Comparison of ENCODE assay signal across 14 cellular contexts in the genomic region with DNA sequence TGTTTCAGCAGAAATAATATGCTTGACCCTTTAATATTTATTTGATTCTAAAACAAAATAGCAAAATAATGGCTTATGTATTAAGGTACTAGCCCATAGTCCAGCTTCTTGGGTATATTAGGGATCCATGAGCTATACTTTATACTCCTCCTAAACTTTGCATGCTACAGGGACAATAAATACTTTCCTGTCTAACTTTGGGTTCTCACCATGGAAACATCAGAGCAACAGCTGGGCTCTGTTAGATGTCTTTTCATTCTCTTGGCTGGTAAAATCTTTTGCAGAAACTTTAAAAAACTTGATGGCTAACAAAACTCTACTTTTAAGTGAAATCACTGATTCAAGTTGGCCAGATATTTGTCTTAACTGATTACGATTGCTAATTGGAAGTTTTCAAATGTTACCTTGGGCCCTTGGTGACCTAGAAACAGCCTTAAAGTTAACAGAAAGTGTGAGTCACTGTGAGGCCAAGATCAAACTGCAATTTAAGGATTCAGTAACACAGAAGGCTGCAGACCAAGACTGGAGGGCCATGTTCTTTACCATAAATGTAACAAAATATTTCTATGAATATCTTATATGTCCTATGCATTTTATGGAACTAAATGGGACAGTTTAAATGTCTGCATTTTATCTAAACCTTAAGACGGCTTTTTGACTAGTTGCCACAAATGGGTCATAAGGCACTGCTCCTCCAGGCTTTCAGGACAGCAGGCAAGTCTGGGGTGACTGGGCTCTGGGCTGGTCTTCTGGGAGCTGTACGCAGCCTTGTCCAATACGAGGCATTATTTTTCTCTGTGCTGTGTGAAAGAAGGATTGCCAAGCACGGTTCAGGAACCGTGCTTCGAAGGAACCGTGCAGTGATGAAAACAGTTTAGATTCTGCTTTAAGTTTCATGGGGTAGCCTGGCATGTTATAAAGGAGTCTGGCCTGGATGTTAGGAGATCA.
"Had no signal": no experiment of that assay in that cellular context is flagged by ENCODE, and none has a peak within 500 bp of the region (broad histone marks: within the 10 kb centered on the region; RNA-seq: fewer than 3 reads in every experiment).

No MANE protein-coding gene starts in this region.

- H3K36me3 Mint-ChIP-seq: activated naive CD8-positive, alpha-beta T cell treated with anti-CD3 and anti-CD28 coated beads, Interleukin-2, amount 10 ng/mL, durations not matched to agents 7 days and 5 days; natural killer cell treated with Interleukin-12 subunit alpha and Interleukin-12 subunit beta and Interleukin-15 and Interleukin-18, amount 100 ng/mL, for 72 hours had no signal

- H3K27ac ChIP-seq: cardiac muscle cell, psoas muscle, tibial nerve, VCaP had no signal

- H3K4me3 ChIP-seq: cardiac muscle cell, mucosa of descending colon, psoas muscle, tibial nerve had no signal

- H3K27me3 Mint-ChIP-seq: activated CD4-positive, alpha-beta memory T cell treated with anti-CD3 and anti-CD28 coated beads, Interleukin-2, amount 10 ng/mL, durations not matched to agents 7 days and 5 days; activated CD4-positive, alpha-beta T cell treated with anti-CD3 and anti-CD28 coated beads for 36 hours; activated naive CD8-positive, alpha-beta T cell treated with anti-CD3 and anti-CD28 coated beads, Interleukin-2, amount 10 ng/mL, durations not matched to agents 7 days and 5 days; natural killer cell treated with Interleukin-12 subunit alpha and Interleukin-12 subunit beta and Interleukin-15 and Interleukin-18, amount 100 ng/mL, for 72 hours had no signal

- ATAC-seq: activated CD4-positive, alpha-beta T cell treated with anti-CD3 and anti-CD28 coated beads for 36 hours; activated T-cell treated with anti-CD3 and anti-CD28 coated beads, Interleukin-2, amount 50 U/mL, for 72 hours; mucosa of descending colon; psoas muscle; stimulated activated naive CD8-positive, alpha-beta T cell treated with anti-CD3 and anti-CD28 coated beads, Interleukin-15, amount 100 ng/mL, for 72 hours had no signal

- DNase-seq: activated CD4-positive, alpha-beta memory T cell treated with anti-CD3 and anti-CD28 coated beads, Interleukin-2, amount 10 ng/mL, durations not matched to agents 7 days and 5 days; activated CD4-positive, alpha-beta T cell treated with anti-CD3 and anti-CD28 coated beads for 36 hours; activated naive CD8-positive, alpha-beta T cell treated with anti-CD3 and anti-CD28 coated beads, Interleukin-2, amount 10 ng/mL, durations not matched to agents 7 days and 5 days; activated T-cell treated with anti-CD3 and anti-CD28 coated beads, Interleukin-2, amount 50 U/mL, for 72 hours; mucosa of descending colon; psoas muscle; stimulated activated CD4-positive, alpha-beta T cell treated with anti-CD3 and anti-CD28 coated beads, Interleukin-15, amount 100 ng/mL, for 24 hours; stimulated activated CD4-positive, alpha-beta T cell treated with anti-CD3 and anti-CD28 coated beads, Interleukin-4, amount 100 ng/mL, for 4 hours; stimulated activated naive CD8-positive, alpha-beta T cell treated with anti-CD3 and anti-CD28 coated beads, Interleukin-15, amount 100 ng/mL, for 72 hours; T-helper 1 cell had no signal

- H3K27ac Mint-ChIP-seq: activated CD4-positive, alpha-beta memory T cell treated with anti-CD3 and anti-CD28 coated beads, Interleukin-2, amount 10 ng/mL, durations not matched to agents 7 days and 5 days; activated CD4-positive, alpha-beta T cell treated with anti-CD3 and anti-CD28 coated beads for 36 hours; activated naive CD8-positive, alpha-beta T cell treated with anti-CD3 and anti-CD28 coated beads, Interleukin-2, amount 10 ng/mL, durations not matched to agents 7 days and 5 days; activated T-cell treated with anti-CD3 and anti-CD28 coated beads, Interleukin-2, amount 50 U/mL, for 72 hours; natural killer cell treated with Interleukin-12 subunit alpha and Interleukin-12 subunit beta and Interleukin-15 and Interleukin-18, amount 100 ng/mL, for 72 hours; stimulated activated naive CD8-positive, alpha-beta T cell treated with anti-CD3 and anti-CD28 coated beads, Interleukin-15, amount 100 ng/mL, for 72 hours had no signal

- H3K4me1 Mint-ChIP-seq: activated CD4-positive, alpha-beta memory T cell treated with anti-CD3 and anti-CD28 coated beads, Interleukin-2, amount 10 ng/mL, durations not matched to agents 7 days and 5 days; activated CD4-positive, alpha-beta T cell treated with anti-CD3 and anti-CD28 coated beads for 36 hours; activated naive CD8-positive, alpha-beta T cell treated with anti-CD3 and anti-CD28 coated beads, Interleukin-2, amount 10 ng/mL, durations not matched to agents 7 days and 5 days; stimulated activated naive CD8-positive, alpha-beta T cell treated with anti-CD3 and anti-CD28 coated beads, Interleukin-15, amount 100 ng/mL, for 72 hours had no signal

- H3K4me1 ChIP-seq: psoas muscle, tibial nerve had no signal

- H3K9me3 Mint-ChIP-seq: activated CD4-positive, alpha-beta memory T cell treated with anti-CD3 and anti-CD28 coated beads, Interleukin-2, amount 10 ng/mL, durations not matched to agents 7 days and 5 days; activated naive CD8-positive, alpha-beta T cell treated with anti-CD3 and anti-CD28 coated beads, Interleukin-2, amount 10 ng/mL, durations not matched to agents 7 days and 5 days; activated T-cell treated with anti-CD3 and anti-CD28 coated beads, Interleukin-2, amount 50 U/mL, for 72 hours; natural killer cell treated with Interleukin-12 subunit alpha and Interleukin-12 subunit beta and Interleukin-15 and Interleukin-18, amount 100 ng/mL, for 72 hours; stimulated activated naive CD8-positive, alpha-beta T cell treated with anti-CD3 and anti-CD28 coated beads, Interleukin-15, amount 100 ng/mL, for 72 hours had no signal

- H3K36me3 ChIP-seq: cardiac muscle cell, tibial nerve had no signal

- H3K4me3 Mint-ChIP-seq: activated CD4-positive, alpha-beta memory T cell treated with anti-CD3 and anti-CD28 coated beads, Interleukin-2, amount 10 ng/mL, durations not matched to agents 7 days and 5 days; activated CD4-positive, alpha-beta T cell treated with anti-CD3 and anti-CD28 coated beads for 36 hours; activated naive CD8-positive, alpha-beta T cell treated with anti-CD3 and anti-CD28 coated beads, Interleukin-2, amount 10 ng/mL, durations not matched to agents 7 days and 5 days; activated T-cell treated with anti-CD3 and anti-CD28 coated beads, Interleukin-2, amount 50 U/mL, for 72 hours; natural killer cell treated with Interleukin-12 subunit alpha and Interleukin-12 subunit beta and Interleukin-15 and Interleukin-18, amount 100 ng/mL, for 72 hours; stimulated activated naive CD8-positive, alpha-beta T cell treated with anti-CD3 and anti-CD28 coated beads, Interleukin-15, amount 100 ng/mL, for 72 hours had no signal

- H3K27me3 ChIP-seq: cardiac muscle cell, tibial nerve had no signal

- H3K9me3 ChIP-seq: mucosa of descending colon, psoas muscle, tibial nerve had no signal
